ENCODE assay signal across 1 cellular context in the genomic region with DNA sequence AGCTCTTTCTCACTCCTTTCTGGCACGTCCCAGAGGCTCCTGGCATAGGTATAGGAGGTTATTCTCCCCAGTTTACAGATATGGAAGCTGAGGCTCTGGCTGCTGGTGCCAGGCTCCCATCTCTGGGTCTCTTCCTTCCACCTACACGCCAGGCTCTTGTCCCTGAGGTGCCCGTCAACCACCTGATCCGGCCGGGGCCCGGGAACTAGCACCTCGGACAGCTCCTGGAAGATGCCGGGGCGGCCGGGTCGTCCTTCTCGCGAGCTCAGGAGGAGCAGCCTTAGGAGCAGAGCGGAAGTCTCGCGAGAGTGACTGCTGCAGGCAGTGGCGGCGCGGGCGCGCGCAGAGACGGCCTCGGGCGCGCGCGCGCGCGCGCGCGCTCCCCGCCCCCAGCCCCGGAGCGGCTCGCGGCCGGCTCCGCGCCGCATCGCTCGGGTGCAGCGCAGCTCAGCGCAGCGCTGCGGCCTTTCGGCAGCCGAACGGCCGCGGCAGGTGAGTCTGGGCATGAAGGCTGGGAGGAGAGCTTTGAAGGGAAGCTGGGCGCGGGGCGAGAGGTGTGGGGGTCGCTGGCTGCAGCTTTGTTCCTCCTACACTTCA.
A peak's percentile ranks its signal among the peaks of the same experiment; 100 is the strongest.
TF ChIP-seq lines count a peak whose summit lies in the region.

A gene with protein sequence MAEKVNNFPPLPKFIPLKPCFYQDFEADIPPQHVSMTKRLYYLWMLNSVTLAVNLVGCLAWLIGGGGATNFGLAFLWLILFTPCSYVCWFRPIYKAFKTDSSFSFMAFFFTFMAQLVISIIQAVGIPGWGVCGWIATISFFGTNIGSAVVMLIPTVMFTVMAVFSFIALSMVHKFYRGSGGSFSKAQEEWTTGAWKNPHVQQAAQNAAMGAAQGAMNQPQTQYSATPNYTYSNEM (plus strand): TSS at position 382 of the 597 bp plus-strand sequence. CDS start 16,277 bp downstream, outside the sequence.

TF ChIP-seq in HepG2, 621 proteins besides CTCF, POLR2A, EP300 and RAD21 (continued from another document and continues in another):
- TF ChIP-seq, protein P1, sequence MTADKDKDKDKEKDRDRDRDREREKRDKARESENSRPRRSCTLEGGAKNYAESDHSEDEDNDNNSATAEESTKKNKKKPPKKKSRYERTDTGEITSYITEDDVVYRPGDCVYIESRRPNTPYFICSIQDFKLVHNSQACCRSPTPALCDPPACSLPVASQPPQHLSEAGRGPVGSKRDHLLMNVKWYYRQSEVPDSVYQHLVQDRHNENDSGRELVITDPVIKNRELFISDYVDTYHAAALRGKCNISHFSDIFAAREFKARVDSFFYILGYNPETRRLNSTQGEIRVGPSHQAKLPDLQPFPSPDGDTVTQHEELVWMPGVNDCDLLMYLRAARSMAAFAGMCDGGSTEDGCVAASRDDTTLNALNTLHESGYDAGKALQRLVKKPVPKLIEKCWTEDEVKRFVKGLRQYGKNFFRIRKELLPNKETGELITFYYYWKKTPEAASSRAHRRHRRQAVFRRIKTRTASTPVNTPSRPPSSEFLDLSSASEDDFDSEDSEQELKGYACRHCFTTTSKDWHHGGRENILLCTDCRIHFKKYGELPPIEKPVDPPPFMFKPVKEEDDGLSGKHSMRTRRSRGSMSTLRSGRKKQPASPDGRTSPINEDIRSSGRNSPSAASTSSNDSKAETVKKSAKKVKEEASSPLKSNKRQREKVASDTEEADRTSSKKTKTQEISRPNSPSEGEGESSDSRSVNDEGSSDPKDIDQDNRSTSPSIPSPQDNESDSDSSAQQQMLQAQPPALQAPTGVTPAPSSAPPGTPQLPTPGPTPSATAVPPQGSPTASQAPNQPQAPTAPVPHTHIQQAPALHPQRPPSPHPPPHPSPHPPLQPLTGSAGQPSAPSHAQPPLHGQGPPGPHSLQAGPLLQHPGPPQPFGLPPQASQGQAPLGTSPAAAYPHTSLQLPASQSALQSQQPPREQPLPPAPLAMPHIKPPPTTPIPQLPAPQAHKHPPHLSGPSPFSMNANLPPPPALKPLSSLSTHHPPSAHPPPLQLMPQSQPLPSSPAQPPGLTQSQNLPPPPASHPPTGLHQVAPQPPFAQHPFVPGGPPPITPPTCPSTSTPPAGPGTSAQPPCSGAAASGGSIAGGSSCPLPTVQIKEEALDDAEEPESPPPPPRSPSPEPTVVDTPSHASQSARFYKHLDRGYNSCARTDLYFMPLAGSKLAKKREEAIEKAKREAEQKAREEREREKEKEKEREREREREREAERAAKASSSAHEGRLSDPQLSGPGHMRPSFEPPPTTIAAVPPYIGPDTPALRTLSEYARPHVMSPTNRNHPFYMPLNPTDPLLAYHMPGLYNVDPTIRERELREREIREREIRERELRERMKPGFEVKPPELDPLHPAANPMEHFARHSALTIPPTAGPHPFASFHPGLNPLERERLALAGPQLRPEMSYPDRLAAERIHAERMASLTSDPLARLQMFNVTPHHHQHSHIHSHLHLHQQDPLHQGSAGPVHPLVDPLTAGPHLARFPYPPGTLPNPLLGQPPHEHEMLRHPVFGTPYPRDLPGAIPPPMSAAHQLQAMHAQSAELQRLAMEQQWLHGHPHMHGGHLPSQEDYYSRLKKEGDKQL (CRISPR knock-in tag; IDR thresholded peaks at IDR 0.05; ENCODE audit: low read depth): no peak
- TF ChIP-seq ZNF549 (CRISPR knock-in tag; IDR thresholded peaks at IDR 0.05): no peak
- peak; percentile 86 for TF ChIP-seq ZNF317 (CRISPR knock-in tag; IDR thresholded peaks at IDR 0.05)
- no peak for TF ChIP-seq SNRNP70 (IDR thresholded peaks at IDR 0.05; ENCODE audit: low read depth, low read length)
- TF ChIP-seq ZNF234 (CRISPR knock-in tag; conservative IDR thresholded peaks at IDR 0.05): no peak
- peak; percentile 68 for TF ChIP-seq HIVEP1 (CRISPR knock-in tag; IDR thresholded peaks at IDR 0.05)
- TF ChIP-seq NFKB2 (CRISPR knock-in tag; IDR thresholded peaks at IDR 0.05; ENCODE audit: borderline replicate concordance): peak; percentile 97; the same call in 1 of the 2 replicates
- no peak for TF ChIP-seq ZNF619 (CRISPR knock-in tag; IDR thresholded peaks at IDR 0.05)
- TF ChIP-seq, protein P2, sequence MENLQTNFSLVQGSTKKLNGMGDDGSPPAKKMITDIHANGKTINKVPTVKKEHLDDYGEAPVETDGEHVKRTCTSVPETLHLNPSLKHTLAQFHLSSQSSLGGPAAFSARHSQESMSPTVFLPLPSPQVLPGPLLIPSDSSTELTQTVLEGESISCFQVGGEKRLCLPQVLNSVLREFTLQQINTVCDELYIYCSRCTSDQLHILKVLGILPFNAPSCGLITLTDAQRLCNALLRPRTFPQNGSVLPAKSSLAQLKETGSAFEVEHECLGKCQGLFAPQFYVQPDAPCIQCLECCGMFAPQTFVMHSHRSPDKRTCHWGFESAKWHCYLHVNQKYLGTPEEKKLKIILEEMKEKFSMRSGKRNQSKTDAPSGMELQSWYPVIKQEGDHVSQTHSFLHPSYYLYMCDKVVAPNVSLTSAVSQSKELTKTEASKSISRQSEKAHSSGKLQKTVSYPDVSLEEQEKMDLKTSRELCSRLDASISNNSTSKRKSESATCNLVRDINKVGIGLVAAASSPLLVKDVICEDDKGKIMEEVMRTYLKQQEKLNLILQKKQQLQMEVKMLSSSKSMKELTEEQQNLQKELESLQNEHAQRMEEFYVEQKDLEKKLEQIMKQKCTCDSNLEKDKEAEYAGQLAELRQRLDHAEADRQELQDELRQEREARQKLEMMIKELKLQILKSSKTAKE (CRISPR knock-in tag; IDR thresholded peaks at IDR 0.05; ENCODE audit: borderline replicate concordance): no peak
- 0 out of 2 replicates have a peak, but pooled peaks have one; percentile 38 for TF ChIP-seq GLI4 (CRISPR knock-in tag; IDR thresholded peaks at IDR 0.05; ENCODE audit: borderline replicate concordance)
- no peak for TF ChIP-seq ZNF468 (CRISPR knock-in tag; IDR thresholded peaks at IDR 0.05)
- 0 out of 2 replicates have a peak, but pooled peaks have one; percentile 49 for TF ChIP-seq POLR2AphosphoS5 (IDR thresholded peaks at IDR 0.05; ENCODE audit: low read depth, low read length)
- TF ChIP-seq SUZ12 (IDR thresholded peaks at IDR 0.05; ENCODE audit: low read depth, low read length): no peak
- TF ChIP-seq, protein P3, sequence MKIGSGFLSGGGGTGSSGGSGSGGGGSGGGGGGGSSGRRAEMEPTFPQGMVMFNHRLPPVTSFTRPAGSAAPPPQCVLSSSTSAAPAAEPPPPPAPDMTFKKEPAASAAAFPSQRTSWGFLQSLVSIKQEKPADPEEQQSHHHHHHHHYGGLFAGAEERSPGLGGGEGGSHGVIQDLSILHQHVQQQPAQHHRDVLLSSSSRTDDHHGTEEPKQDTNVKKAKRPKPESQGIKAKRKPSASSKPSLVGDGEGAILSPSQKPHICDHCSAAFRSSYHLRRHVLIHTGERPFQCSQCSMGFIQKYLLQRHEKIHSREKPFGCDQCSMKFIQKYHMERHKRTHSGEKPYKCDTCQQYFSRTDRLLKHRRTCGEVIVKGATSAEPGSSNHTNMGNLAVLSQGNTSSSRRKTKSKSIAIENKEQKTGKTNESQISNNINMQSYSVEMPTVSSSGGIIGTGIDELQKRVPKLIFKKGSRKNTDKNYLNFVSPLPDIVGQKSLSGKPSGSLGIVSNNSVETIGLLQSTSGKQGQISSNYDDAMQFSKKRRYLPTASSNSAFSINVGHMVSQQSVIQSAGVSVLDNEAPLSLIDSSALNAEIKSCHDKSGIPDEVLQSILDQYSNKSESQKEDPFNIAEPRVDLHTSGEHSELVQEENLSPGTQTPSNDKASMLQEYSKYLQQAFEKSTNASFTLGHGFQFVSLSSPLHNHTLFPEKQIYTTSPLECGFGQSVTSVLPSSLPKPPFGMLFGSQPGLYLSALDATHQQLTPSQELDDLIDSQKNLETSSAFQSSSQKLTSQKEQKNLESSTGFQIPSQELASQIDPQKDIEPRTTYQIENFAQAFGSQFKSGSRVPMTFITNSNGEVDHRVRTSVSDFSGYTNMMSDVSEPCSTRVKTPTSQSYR (CRISPR knock-in tag; IDR thresholded peaks at IDR 0.05; ENCODE audit: borderline replicate concordance): peak; percentile 54; the same call in 1 of the 2 replicates
- TF ChIP-seq SP5 (CRISPR knock-in tag; IDR thresholded peaks at IDR 0.05; ENCODE audit: borderline replicate concordance, low read depth): 0 out of 2 replicates have a peak, but pooled peaks have one; percentile 16
- no peak for TF ChIP-seq ZNF383 (CRISPR knock-in tag; IDR thresholded peaks at IDR 0.05; ENCODE audit: borderline replicate concordance)
- peak; percentile 98 for TF ChIP-seq CHD2 (IDR thresholded peaks at IDR 0.05; ENCODE audit: low read depth, low read length)
- TF ChIP-seq ZNF572 (CRISPR knock-in tag; IDR thresholded peaks at IDR 0.05): no peak
- no peak for TF ChIP-seq IRX3 (CRISPR knock-in tag; IDR thresholded peaks at IDR 0.05; ENCODE audit: borderline replicate concordance, low read depth)
- no peak for TF ChIP-seq NCOA5 (CRISPR knock-in tag; IDR thresholded peaks at IDR 0.05)
- 0 out of 2 replicates have a peak, but pooled peaks have one; percentile 27 for TF ChIP-seq NFYB (CRISPR knock-in tag; IDR thresholded peaks at IDR 0.05)
- peak; percentile 95 for TF ChIP-seq HES4 (CRISPR knock-in tag; IDR thresholded peaks at IDR 0.05; ENCODE audit: borderline replicate concordance)
- TF ChIP-seq SIX1 (CRISPR knock-in tag; IDR thresholded peaks at IDR 0.05; ENCODE audit: borderline replicate concordance): no peak
- TF ChIP-seq SOX5 (CRISPR knock-in tag; IDR thresholded peaks at IDR 0.05; ENCODE audit: borderline replicate concordance): peak; percentile 46; the same call in 1 of the 2 replicates
- TF ChIP-seq KDM4B (CRISPR knock-in tag; IDR thresholded peaks at IDR 0.05): peak; percentile 90
- TF ChIP-seq ZNF30 (CRISPR knock-in tag; IDR thresholded peaks at IDR 0.05): no peak
- TF ChIP-seq SKI (IDR thresholded peaks at IDR 0.05; ENCODE audit: partially characterized antibody): no peak
- no peak for TF ChIP-seq CBX2 (IDR thresholded peaks at IDR 0.05; ENCODE audit: low read depth, low read length)
- TF ChIP-seq CBX2 (CRISPR knock-in tag; IDR thresholded peaks at IDR 0.05; ENCODE audit: low read depth): no peak
- no peak for TF ChIP-seq ARID2 (CRISPR knock-in tag; IDR thresholded peaks at IDR 0.05; ENCODE audit: borderline replicate concordance)
- TF ChIP-seq HNF4G (IDR thresholded peaks at IDR 0.05; ENCODE audit: borderline replicate concordance, low read depth, low read length): no peak
- TF ChIP-seq HNF4G (CRISPR knock-in tag; IDR thresholded peaks at IDR 0.05; ENCODE audit: borderline replicate concordance, low read depth): no peak
- TF ChIP-seq ELF3 (CRISPR knock-in tag; IDR thresholded peaks at IDR 0.05): peak; percentile 80
- no peak for TF ChIP-seq ZNF780A (CRISPR knock-in tag; IDR thresholded peaks at IDR 0.05)
- TF ChIP-seq ZNF367 (CRISPR knock-in tag; IDR thresholded peaks at IDR 0.05; ENCODE audit: borderline replicate concordance): peak; percentile 92; the same call in 1 of the 2 replicates
- TF ChIP-seq, protein P4, sequence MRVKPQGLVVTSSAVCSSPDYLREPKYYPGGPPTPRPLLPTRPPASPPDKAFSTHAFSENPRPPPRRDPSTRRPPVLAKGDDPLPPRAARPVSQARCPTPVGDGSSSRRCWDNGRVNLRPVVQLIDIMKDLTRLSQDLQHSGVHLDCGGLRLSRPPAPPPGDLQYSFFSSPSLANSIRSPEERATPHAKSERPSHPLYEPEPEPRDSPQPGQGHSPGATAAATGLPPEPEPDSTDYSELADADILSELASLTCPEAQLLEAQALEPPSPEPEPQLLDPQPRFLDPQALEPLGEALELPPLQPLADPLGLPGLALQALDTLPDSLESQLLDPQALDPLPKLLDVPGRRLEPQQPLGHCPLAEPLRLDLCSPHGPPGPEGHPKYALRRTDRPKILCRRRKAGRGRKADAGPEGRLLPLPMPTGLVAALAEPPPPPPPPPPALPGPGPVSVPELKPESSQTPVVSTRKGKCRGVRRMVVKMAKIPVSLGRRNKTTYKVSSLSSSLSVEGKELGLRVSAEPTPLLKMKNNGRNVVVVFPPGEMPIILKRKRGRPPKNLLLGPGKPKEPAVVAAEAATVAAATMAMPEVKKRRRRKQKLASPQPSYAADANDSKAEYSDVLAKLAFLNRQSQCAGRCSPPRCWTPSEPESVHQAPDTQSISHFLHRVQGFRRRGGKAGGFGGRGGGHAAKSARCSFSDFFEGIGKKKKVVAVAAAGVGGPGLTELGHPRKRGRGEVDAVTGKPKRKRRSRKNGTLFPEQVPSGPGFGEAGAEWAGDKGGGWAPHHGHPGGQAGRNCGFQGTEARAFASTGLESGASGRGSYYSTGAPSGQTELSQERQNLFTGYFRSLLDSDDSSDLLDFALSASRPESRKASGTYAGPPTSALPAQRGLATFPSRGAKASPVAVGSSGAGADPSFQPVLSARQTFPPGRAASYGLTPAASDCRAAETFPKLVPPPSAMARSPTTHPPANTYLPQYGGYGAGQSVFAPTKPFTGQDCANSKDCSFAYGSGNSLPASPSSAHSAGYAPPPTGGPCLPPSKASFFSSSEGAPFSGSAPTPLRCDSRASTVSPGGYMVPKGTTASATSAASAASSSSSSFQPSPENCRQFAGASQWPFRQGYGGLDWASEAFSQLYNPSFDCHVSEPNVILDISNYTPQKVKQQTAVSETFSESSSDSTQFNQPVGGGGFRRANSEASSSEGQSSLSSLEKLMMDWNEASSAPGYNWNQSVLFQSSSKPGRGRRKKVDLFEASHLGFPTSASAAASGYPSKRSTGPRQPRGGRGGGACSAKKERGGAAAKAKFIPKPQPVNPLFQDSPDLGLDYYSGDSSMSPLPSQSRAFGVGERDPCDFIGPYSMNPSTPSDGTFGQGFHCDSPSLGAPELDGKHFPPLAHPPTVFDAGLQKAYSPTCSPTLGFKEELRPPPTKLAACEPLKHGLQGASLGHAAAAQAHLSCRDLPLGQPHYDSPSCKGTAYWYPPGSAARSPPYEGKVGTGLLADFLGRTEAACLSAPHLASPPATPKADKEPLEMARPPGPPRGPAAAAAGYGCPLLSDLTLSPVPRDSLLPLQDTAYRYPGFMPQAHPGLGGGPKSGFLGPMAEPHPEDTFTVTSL (CRISPR knock-in tag; IDR thresholded peaks at IDR 0.05; ENCODE audit: borderline replicate concordance): no peak
- TF ChIP-seq ZNF616 (CRISPR knock-in tag; IDR thresholded peaks at IDR 0.05; ENCODE audit: low read depth): peak; percentile 77; the same call in 1 of the 2 replicates
- no peak for TF ChIP-seq ATF1 (CRISPR knock-in tag; IDR thresholded peaks at IDR 0.05)
- TF ChIP-seq ZNF256 (CRISPR knock-in tag; conservative IDR thresholded peaks at IDR 0.05): peak; percentile 86; the same call in 1 of the 2 replicates
- TF ChIP-seq, protein P5, sequence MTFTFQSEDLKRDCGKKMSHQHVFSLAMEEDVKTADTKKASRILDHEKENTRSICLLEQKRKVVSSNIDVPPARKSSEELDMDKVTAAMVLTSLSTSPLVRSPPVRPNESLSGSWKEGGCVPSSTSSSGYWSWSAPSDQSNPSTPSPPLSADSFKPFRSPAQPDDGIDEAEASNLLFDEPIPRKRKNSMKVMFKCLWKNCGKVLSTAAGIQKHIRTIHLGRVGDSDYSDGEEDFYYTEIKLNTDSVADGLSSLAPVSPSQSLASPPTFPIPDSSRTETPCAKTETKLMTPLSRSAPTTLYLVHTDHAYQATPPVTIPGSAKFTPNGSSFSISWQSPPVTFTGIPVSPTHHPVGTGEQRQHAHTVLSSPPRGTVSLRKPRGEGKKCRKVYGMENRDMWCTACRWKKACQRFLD (CRISPR knock-in tag; IDR thresholded peaks at IDR 0.05; ENCODE audit: borderline replicate concordance): no peak
- TF ChIP-seq NFE2 (CRISPR knock-in tag; IDR thresholded peaks at IDR 0.05): no peak
- peak; percentile 86 for TF ChIP-seq HDAC2 (CRISPR knock-in tag; IDR thresholded peaks at IDR 0.05)
